ENCODE assay signal across 8 cellular contexts in the genomic region with DNA sequence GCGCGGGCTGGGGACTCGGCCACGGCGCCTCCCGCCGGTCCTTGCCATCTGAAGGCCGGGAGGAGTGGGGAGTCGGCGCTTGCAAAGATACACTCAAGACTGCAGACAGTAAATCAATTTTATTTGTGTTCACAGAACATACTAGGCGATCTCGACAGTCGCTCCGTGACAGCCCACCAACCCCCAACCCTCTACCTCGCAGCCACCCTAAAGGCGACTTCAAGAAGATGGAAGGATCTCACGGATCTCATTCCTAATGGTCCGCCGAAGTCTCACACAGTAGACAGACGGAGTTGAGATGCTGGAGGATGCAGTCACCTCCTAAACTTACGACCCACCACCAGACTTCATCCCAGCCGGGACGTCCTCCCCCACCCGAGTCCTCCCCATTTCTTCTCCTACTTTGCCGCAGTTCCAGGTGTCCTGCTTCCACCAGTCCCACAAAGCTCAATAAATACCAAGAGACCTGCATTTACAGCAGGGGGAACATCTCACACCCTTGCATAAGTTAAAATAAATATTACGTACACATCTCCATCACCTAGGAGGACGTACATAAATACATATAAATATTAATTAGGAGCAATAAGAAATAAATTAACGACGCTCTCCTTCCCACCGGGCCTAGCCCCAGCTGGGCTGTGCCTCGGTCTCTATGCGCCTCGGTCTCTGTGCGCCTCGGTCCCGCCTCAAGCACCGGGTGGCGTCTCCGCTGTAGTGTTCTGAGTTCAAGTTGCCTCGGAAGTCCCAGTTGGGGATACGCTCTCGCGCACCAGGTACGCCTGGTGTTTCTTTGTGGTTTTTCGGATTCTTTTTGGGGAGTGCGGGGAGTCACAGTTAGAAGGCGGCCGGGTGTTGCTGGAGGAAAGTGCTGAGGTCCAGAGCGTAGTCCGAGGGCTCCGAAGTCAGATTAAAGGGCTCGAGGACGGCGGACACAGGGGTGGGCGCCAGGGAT. TPM values are rescaled to one million over a fixed set of nuclear protein-coding genes. Genes with fewer than 3 reads are reported as not detected.
DNase-seq lines count a peak whose midpoint lies in the region; ATAC-seq and TF ChIP-seq lines count a peak whose summit lies in the region.

No MANE protein-coding gene starts in this region.

- no peak overlapping the region for H2AFZ ChIP-seq in fibroblast of lung (ENCODE audit: low read length)
- H2AFZ ChIP-seq in neuron (ENCODE audit: low read depth, low read length): peak overlapping the region; percentile 84

- H3K4me1 ChIP-seq in fibroblast of lung (ENCODE audit: control insufficient read depth, extremely low read depth, insufficient read depth, low read length) (peaks cover 18% of the 10 kb centered on the region), neuron (ENCODE audit: insufficient read depth, low read length) (peaks cover 21% of the 10 kb centered on the region)

- H3K79me2 ChIP-seq in fibroblast of lung (ENCODE audit: control insufficient read depth, insufficient read depth, low read length): peaks cover 51% of the 10 kb centered on the region

- H3K27me3 Mint-ChIP-seq in activated CD8-positive, alpha-beta T cell treated with anti-CD3 and anti-CD28 coated beads, Interleukin-2, amount 10 ng/mL, durations not matched to agents 7 days and 5 days (ENCODE audit: low read depth): no peaks in the 10 kb centered on the region

- H3K27ac ChIP-seq in fibroblast of lung (ENCODE audit: insufficient read depth, low read length): peak overlapping the region; percentile 95

- peak overlapping the region; percentile 79 to 97 (median 92) for H3K4me3 ChIP-seq in fibroblast of lung (replicated peaks in 1 of 4; ENCODE audit: control extremely low read depth in 1 of 4, insufficient read depth in 1 of 4, low read depth in 3 of 4, low read length in 4 of 4)
- peak overlapping the region; percentile 91 for H3K4me3 ChIP-seq in neuron (ENCODE audit: low read length)

- H3K9me3 Mint-ChIP-seq in activated CD8-positive, alpha-beta T cell treated with anti-CD3 and anti-CD28 coated beads, Interleukin-2, amount 10 ng/mL, durations not matched to agents 7 days and 5 days (ENCODE audit: insufficient read depth): no peaks in the 10 kb centered on the region

- H3K9me3 ChIP-seq in fibroblast of lung (ENCODE audit: control insufficient read depth, insufficient read depth, low read depth, low read length): no peaks in the 10 kb centered on the region
- H3K9me3 ChIP-seq in neuron (ENCODE audit: low read length): no peaks in the 10 kb centered on the region

- peak; percentile 65 for DNase-seq in activated CD8-positive, alpha-beta T cell treated with anti-CD3 and anti-CD28 coated beads, Interleukin-2, amount 10 ng/mL, durations not matched to agents 7 days and 5 days
- DNase-seq in fibroblast of lung (ENCODE audit: low read depth in 2 of 2): peak in 1 of 2 donors; percentile 29
- DNase-seq in HCEC 1CT: no peak
- DNase-seq in AG08395 (ENCODE audit: low spot score): no peak

- CTCF ChIA-PET in activated CD8-positive, alpha-beta T cell treated with anti-CD3 and anti-CD28 coated beads, Interleukin-2, amount 10 ng/mL, durations not matched to agents 7 days and 5 days (lab: Charles Lee): interaction anchor here (1.1 to 2.9 kb wide), 14 partner anchors 12 to 86 kb away, joined by 3 to 13 read pairs (median 6); no protein-coding TSS in a partner anchor

- H3K36me3 ChIP-seq in fibroblast of lung (ENCODE audit: control insufficient read depth, insufficient read depth, low read length) (peaks cover 15% of the 10 kb centered on the region), neuron (ENCODE audit: insufficient read depth, low read length) (peaks cover 26% of the 10 kb centered on the region)

- peak overlapping the region; percentile 60 for H3K4me2 ChIP-seq in fibroblast of lung (ENCODE audit: extremely low read depth, insufficient read depth, low read length)

- peak overlapping the region; percentile 96 for H3K9ac ChIP-seq in fibroblast of lung (ENCODE audit: insufficient read depth, low read length)

- H3K27ac Mint-ChIP-seq in activated CD8-positive, alpha-beta T cell treated with anti-CD3 and anti-CD28 coated beads, Interleukin-2, amount 10 ng/mL, durations not matched to agents 7 days and 5 days: peak overlapping the region; percentile 96

- H3K27me3 ChIP-seq in fibroblast of lung (ENCODE audit: control insufficient read depth, insufficient read depth, low read length) (no peaks in the 10 kb centered on the region), neuron (ENCODE audit: insufficient read depth, low read length) (no peaks in the 10 kb centered on the region)

- H3K4me1 Mint-ChIP-seq in activated CD8-positive, alpha-beta T cell treated with anti-CD3 and anti-CD28 coated beads, Interleukin-2, amount 10 ng/mL, durations not matched to agents 7 days and 5 days (ENCODE audit: low read depth): peaks cover 67% of the 10 kb centered on the region

- peaks cover 53% of the 10 kb centered on the region for H3K36me3 Mint-ChIP-seq in activated CD8-positive, alpha-beta T cell treated with anti-CD3 and anti-CD28 coated beads, Interleukin-2, amount 10 ng/mL, durations not matched to agents 7 days and 5 days (ENCODE audit: low read depth)

- POLR2A ChIA-PET in activated CD8-positive, alpha-beta T cell treated with anti-CD3 and anti-CD28 coated beads, Interleukin-2, amount 10 ng/mL, durations not matched to agents 7 days and 5 days (lab: Charles Lee): interaction anchor here (0.5 to 3.5 kb wide), 18 partner anchors 7 to 212 kb away, joined by 3 to 40 read pairs (median 4); a partner anchor contains a TSS

- ATAC-seq in GM18867 (IDR thresholded peaks at IDR 0.05; ENCODE audit: unreplicated experiment) (peak; percentile 24), HG03432 (IDR thresholded peaks at IDR 0.05; ENCODE audit: unreplicated experiment) (peak; percentile 5), GM18505 (IDR thresholded peaks at IDR 0.05; ENCODE audit: unreplicated experiment) (no peak)
- ATAC-seq in activated CD8-positive, alpha-beta T cell treated with anti-CD3 and anti-CD28 coated beads, Interleukin-2, amount 10 ng/mL, durations not matched to agents 7 days and 5 days: peak; percentile 52

- H3K4me3 Mint-ChIP-seq in activated CD8-positive, alpha-beta T cell treated with anti-CD3 and anti-CD28 coated beads, Interleukin-2, amount 10 ng/mL, durations not matched to agents 7 days and 5 days: peak overlapping the region; percentile 99

- no peak for TF ChIP-seq POLR2A in GM18505 (IDR thresholded peaks at IDR 0.05; ENCODE audit: borderline replicate concordance, extremely low read depth, insufficient read depth, insufficient read length)

- H4K20me1 ChIP-seq in fibroblast of lung (ENCODE audit: control insufficient read depth, extremely low read depth, insufficient read depth, low read length): no peaks in the 10 kb centered on the region

- no peak for TF ChIP-seq CTCF in fibroblast of lung (conservative IDR thresholded peaks at IDR 0.05 in 1 of 2, IDR thresholded peaks at IDR 0.05 in 1 of 2; ENCODE audit: low read depth in 1 of 2, low read length in 2 of 2)

RNA-seq across cellular contexts. Expression of a gene that starts 0.9 kb away (rescaled TPM):
- total RNA-seq in activated CD8-positive, alpha-beta T cell treated with anti-CD3 and anti-CD28 coated beads, Interleukin-2, amount 10 ng/mL, durations not matched to agents 7 days and 5 days: 100 to 1,000 TPM; 314 to 317 TPM
- total RNA-seq in fibroblast of lung: 136 and 180 TPM in 2 replicates
- polyA plus RNA-seq in fibroblast of lung: 301 TPM in 2 replicates
- polyA plus RNA-seq in fibroblast of lung (2012): 219 and 223 TPM in 2 replicates
- polyA minus RNA-seq in fibroblast of lung (ENCODE audit: low replicate concordance): 145 and 206 TPM in 2 replicates

RNA-seq across cellular contexts. Expression of a gene that starts 1.0 kb away (rescaled TPM):
- 10 to 100 TPM; 76.6 to 82.9 TPM for total RNA-seq in activated CD8-positive, alpha-beta T cell treated with anti-CD3 and anti-CD28 coated beads, Interleukin-2, amount 10 ng/mL, durations not matched to agents 7 days and 5 days
- 42.9 and 43.3 TPM in 2 replicates for total RNA-seq in fibroblast of lung
- polyA plus RNA-seq in fibroblast of lung: 34.2 and 102 TPM in 2 replicates
- polyA plus RNA-seq in fibroblast of lung (2012): 44.9 and 125 TPM in 2 replicates
- 8.1 and 14.4 TPM in 2 replicates for polyA minus RNA-seq in fibroblast of lung (ENCODE audit: low replicate concordance)

RNA-seq across cellular contexts. Expression of a gene that starts 23.2 kb away (rescaled TPM):
- total RNA-seq in activated CD8-positive, alpha-beta T cell treated with anti-CD3 and anti-CD28 coated beads, Interleukin-2, amount 10 ng/mL, durations not matched to agents 7 days and 5 days: 1,000 to 10,000 TPM; 1,638 to 1,703 TPM
- total RNA-seq in fibroblast of lung: 432 and 551 TPM in 2 replicates
- 1,493 and 2,513 TPM in 2 replicates for polyA plus RNA-seq in fibroblast of lung
- 1,291 and 2,040 TPM in 2 replicates for polyA plus RNA-seq in fibroblast of lung (2012)
- 2,570 and 3,657 TPM in 2 replicates for polyA minus RNA-seq in fibroblast of lung (ENCODE audit: low replicate concordance)

RNA-seq across cellular contexts. Expression of a gene that starts 26.3 kb away (rescaled TPM):
- total RNA-seq in activated CD8-positive, alpha-beta T cell treated with anti-CD3 and anti-CD28 coated beads, Interleukin-2, amount 10 ng/mL, durations not matched to agents 7 days and 5 days: 10 to 100 TPM; 48.5 to 52.4 TPM
- total RNA-seq in fibroblast of lung: 3.3 and 5.0 TPM in 2 replicates
- 3.3 and 7.4 TPM in 2 replicates for polyA plus RNA-seq in fibroblast of lung
- 8.7 and 14.3 TPM in 2 replicates for polyA plus RNA-seq in fibroblast of lung (2012)
- 47.9 and 50.8 TPM in 2 replicates for polyA minus RNA-seq in fibroblast of lung (ENCODE audit: low replicate concordance)

RNA-seq across cellular contexts. Expression of a gene that starts 52.6 kb away (rescaled TPM):
- total RNA-seq in activated CD8-positive, alpha-beta T cell treated with anti-CD3 and anti-CD28 coated beads, Interleukin-2, amount 10 ng/mL, durations not matched to agents 7 days and 5 days: 10 to 100 TPM; 41.7 to 44.6 TPM
- total RNA-seq in fibroblast of lung: 1.5 and 2.5 TPM in 2 replicates
- polyA plus RNA-seq in fibroblast of lung: 18.3 and 39.6 TPM in 2 replicates
- polyA plus RNA-seq in fibroblast of lung (2012): 21.5 and 46.7 TPM in 2 replicates
- polyA minus RNA-seq in fibroblast of lung (ENCODE audit: low replicate concordance): 66.6 and 131 TPM in 2 replicates
